16 cellular contexts compared by ENCODE assay signal in the genomic region with DNA sequence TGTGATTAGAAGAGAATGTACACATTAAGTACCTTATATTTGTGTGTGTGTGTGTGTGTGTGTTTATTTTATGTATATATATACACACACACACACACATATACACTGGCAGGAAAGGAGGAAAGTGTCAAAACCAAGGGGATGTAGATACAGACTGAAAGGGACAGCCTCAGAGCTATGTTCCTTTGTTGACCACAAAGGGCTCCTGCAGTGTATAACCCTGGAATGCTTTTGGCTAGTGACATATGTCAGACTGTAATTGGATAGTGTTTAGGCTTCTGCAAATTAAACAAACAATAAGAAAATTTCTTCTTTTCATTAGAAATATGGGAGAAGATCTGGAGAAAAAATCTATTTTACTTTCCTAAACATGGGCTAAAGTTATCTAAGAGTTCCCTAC. TPM values are rescaled to one million over a fixed set of nuclear protein-coding genes. Genes with fewer than 3 reads are reported as not detected.
DNase-seq lines count a peak whose midpoint lies in the region; ATAC-seq and TF ChIP-seq lines count a peak whose summit lies in the region.
"Had no signal": no experiment of that assay in that cellular context is flagged by ENCODE, and none has a peak within 500 bp of the region (broad histone marks: within the 10 kb centered on the region; RNA-seq: fewer than 3 reads in every experiment).

No MANE protein-coding gene starts in this region.

- TF ChIP-seq CTCF in WERI-Rb-1 (IDR thresholded peaks at IDR 0.05; ENCODE audit: low read depth, low read length) = no peak
- no peak for TF ChIP-seq CTCF in type B pancreatic cell (conservative IDR thresholded peaks at IDR 0.05)

- no peaks in the 10 kb centered on the region for H3K9me3 ChIP-seq in GM23248 (ENCODE audit: low read depth)
- no peaks in the 10 kb centered on the region for H3K9me3 ChIP-seq in SJCRH30 (replicated peaks)
- H3K9me3 ChIP-seq in WERI-Rb-1 (ENCODE audit: severe bottlenecking) = no peaks in the 10 kb centered on the region
- H3K9me3 ChIP-seq: BLaER1 treated with 17β-estradiol and CSF1 and Interleukin-3, amounts not matched to agents 10 nM and 100 nM; HAP-1; SJSA1 had no signal

- H2AFZ ChIP-seq in ACC112 (ENCODE audit: low read length, unreplicated experiment) (no peak overlapping the region), GM23248 (no peak overlapping the region)

- in situ Hi-C loops in GM23248 (cut with MboI) = no loop called here

- peak overlapping the region; percentile 25; the same call in 1 of the 2 replicates for H3K27ac ChIP-seq in ACC112 (ENCODE audit: low read depth, low read length)
- H3K27ac ChIP-seq in GM23248 = peak overlapping the region; percentile 43
- H3K27ac ChIP-seq in SJCRH30 = peak overlapping the region; percentile 98
- no peak overlapping the region for H3K27ac ChIP-seq in WERI-Rb-1
- H3K27ac ChIP-seq: BLaER1 treated with 17β-estradiol and CSF1 and Interleukin-3, amounts not matched to agents 10 nM and 100 nM; SJSA1 had no signal

- H3K36me3 ChIP-seq in ACC112 (ENCODE audit: insufficient read depth, low read length) (peaks cover 21% of the 10 kb centered on the region), GM23248 (ENCODE audit: low read depth) (peaks cover 19% of the 10 kb centered on the region), SJCRH30 (peaks cover 71% of the 10 kb centered on the region), WERI-Rb-1 (peaks cover 59% of the 10 kb centered on the region)

- H3K4me3 Mint-ChIP-seq in type B pancreatic cell = no peak overlapping the region
- no peak overlapping the region for H3K4me3 Mint-ChIP-seq in activated naive CD8-positive, alpha-beta T cell treated with anti-CD3 and anti-CD28 coated beads, Interleukin-2, amount 50 U/mL, for 24 hours

- H3K9ac ChIP-seq in GM23248 = 0 out of 2 replicates have a peak overlapping the region, but pooled peaks have one; percentile 16

- H3K9me2 ChIP-seq in GM23248 (ENCODE audit: insufficient read depth) = no peaks in the 10 kb centered on the region

- H3K4me3 ChIP-seq in ACC112 (ENCODE audit: low read depth, low read length) (no peak overlapping the region), GM23248 (no peak overlapping the region), SJCRH30 (no peak overlapping the region), WERI-Rb-1 (ENCODE audit: low read depth, low read length) (no peak overlapping the region)
- H3K4me3 ChIP-seq: BLaER1 treated with 17β-estradiol and CSF1 and Interleukin-3, amounts not matched to agents 10 nM and 100 nM; HAP-1; SJSA1 had no signal

- H3K79me2 ChIP-seq in ACC112 (ENCODE audit: control insufficient read depth, insufficient read depth, low read length, unreplicated experiment) = peaks cover 76% of the 10 kb centered on the region
- H3K79me2 ChIP-seq in GM23248 (ENCODE audit: insufficient read depth) = peaks cover 99% of the 10 kb centered on the region

- no peaks in the 10 kb centered on the region for H3K9me3 Mint-ChIP-seq in type B pancreatic cell
- H3K9me3 Mint-ChIP-seq in activated naive CD8-positive, alpha-beta T cell treated with anti-CD3 and anti-CD28 coated beads, Interleukin-2, amount 50 U/mL, for 24 hours = no peaks in the 10 kb centered on the region

- H3F3A ChIP-seq in GM23248 (ENCODE audit: insufficient read depth) = peaks cover 22% of the 10 kb centered on the region

- no peak for DNase-seq in GM23248
- peak; percentile 69 to 87 for DNase-seq in SJCRH30
- DNase-seq in myocyte (ENCODE audit: low read depth) = peak; percentile 44
- no peak for DNase-seq in WERI-Rb-1
- DNase-seq in type B pancreatic cell (ENCODE audit: extremely low spot score, unreplicated experiment) = no peak
- no peak for DNase-seq in cortex of kidney (lab: John Stamatoyannopoulos, UW)
- no peak for DNase-seq in activated naive CD8-positive, alpha-beta T cell treated with anti-CD3 and anti-CD28 coated beads, Interleukin-2, amount 50 U/mL, for 24 hours
- DNase-seq: DMS153, KBM-7, NCI-H1092 treated with DMSO at 0.1 percent for 48 hours, NCI-H187 had no signal

- H3K4me1 ChIP-seq in ACC112 (ENCODE audit: control insufficient read depth, insufficient read depth, low read length, unreplicated experiment) (peaks cover 29% of the 10 kb centered on the region), GM23248 (ENCODE audit: insufficient read depth) (peaks cover 21% of the 10 kb centered on the region), SJCRH30 (peaks cover 69% of the 10 kb centered on the region)
- H3K4me1 ChIP-seq: BLaER1 treated with 17β-estradiol and CSF1 and Interleukin-3, amounts not matched to agents 10 nM and 100 nM had no signal

- no peak for ATAC-seq in activated naive CD8-positive, alpha-beta T cell treated with anti-CD3 and anti-CD28 coated beads, Interleukin-2, amount 50 U/mL, for 24 hours

- no peaks in the 10 kb centered on the region for H3K27me3 Mint-ChIP-seq in type B pancreatic cell
- no peaks in the 10 kb centered on the region for H3K27me3 Mint-ChIP-seq in activated naive CD8-positive, alpha-beta T cell treated with anti-CD3 and anti-CD28 coated beads, Interleukin-2, amount 50 U/mL, for 24 hours

- H3K4me2 ChIP-seq in GM23248 (ENCODE audit: unreplicated experiment) = no peak overlapping the region
- H3K4me2 ChIP-seq: BLaER1 treated with 17β-estradiol and CSF1 and Interleukin-3, amounts not matched to agents 10 nM and 100 nM had no signal

- H3K4me1 Mint-ChIP-seq in type B pancreatic cell (ENCODE audit: unreplicated experiment) = no peaks in the 10 kb centered on the region
- peaks cover 8% of the 10 kb centered on the region for H3K4me1 Mint-ChIP-seq in activated naive CD8-positive, alpha-beta T cell treated with anti-CD3 and anti-CD28 coated beads, Interleukin-2, amount 50 U/mL, for 24 hours

- H3K27ac Mint-ChIP-seq in type B pancreatic cell = no peak overlapping the region
- H3K27ac Mint-ChIP-seq in activated naive CD8-positive, alpha-beta T cell treated with anti-CD3 and anti-CD28 coated beads, Interleukin-2, amount 50 U/mL, for 24 hours = no peak overlapping the region

- H4K20me1 ChIP-seq in GM23248 (ENCODE audit: insufficient read depth) = peaks cover 11% of the 10 kb centered on the region; the same call in 1 of the 2 replicates

- peaks cover 20% of the 10 kb centered on the region for H3K36me3 Mint-ChIP-seq in type B pancreatic cell
- H3K36me3 Mint-ChIP-seq in activated naive CD8-positive, alpha-beta T cell treated with anti-CD3 and anti-CD28 coated beads, Interleukin-2, amount 50 U/mL, for 24 hours (ENCODE audit: low read depth) = peaks cover 34% of the 10 kb centered on the region

- H3K27me3 ChIP-seq in ACC112 (ENCODE audit: insufficient read depth, low read length) (no peaks in the 10 kb centered on the region), GM23248 (replicated peaks; ENCODE audit: insufficient read depth) (no peaks in the 10 kb centered on the region), SJCRH30 (no peaks in the 10 kb centered on the region), WERI-Rb-1 (ENCODE audit: insufficient read depth, low read depth, severe bottlenecking) (no peaks in the 10 kb centered on the region)
- H3K27me3 ChIP-seq: BLaER1 treated with 17β-estradiol and CSF1 and Interleukin-3, amounts not matched to agents 10 nM and 100 nM; SJSA1 had no signal

RNA-seq across cellular contexts. Expression of gene GBF1, which starts 15.9 kb away (rescaled TPM):
- total RNA-seq in GM23248 (2014; rRNA removed; shearing (Covaris generic)) = 43.9 and 48.7 TPM in 2 replicates
- polyA plus RNA-seq in GM23248 (2016; fragmentation: Nextera tagmentation; extraction: Ambion mirVana) = 28.1 and 29.8 TPM in 2 replicates
- 124 and 131 TPM in 2 replicates for total RNA-seq in SJCRH30 (2014; rRNA removed; shearing (Covaris generic))
- total RNA-seq in myocyte = 62.8 and 63.6 TPM in 2 replicates
- 51.7 TPM for polyA plus RNA-seq in myocyte (2012)
- 48.7 and 61.9 TPM in 2 replicates for total RNA-seq in type B pancreatic cell (ENCODE audit: low replicate concordance)

RNA-seq across cellular contexts. Expression of gene PITX3, which starts 19.9 kb away (rescaled TPM):
- total RNA-seq in GM23248 (2014; rRNA removed; shearing (Covaris generic)) = not detected in 2 replicates
- not detected in 2 replicates for polyA plus RNA-seq in GM23248 (2016; fragmentation: Nextera tagmentation; extraction: Ambion mirVana)
- 105 and 111 TPM in 2 replicates for total RNA-seq in SJCRH30 (2014; rRNA removed; shearing (Covaris generic))
- total RNA-seq in myocyte (11.6 and 18.1 TPM in 2 replicates), type B pancreatic cell (ENCODE audit: low replicate concordance) (0.34 TPM in 1 of 2 replicates, not detected in the other)
- polyA plus RNA-seq in myocyte (2012) = 5.2 TPM
- total RNA-seq: M059J, SJSA1 had no signal

RNA-seq across cellular contexts. Expression of gene ELOVL3, which starts 35.1 kb away (rescaled TPM):
- 1.9 TPM in 1 of 2 replicates, not detected in the other for total RNA-seq in GM23248 (2014; rRNA removed; shearing (Covaris generic))
- polyA plus RNA-seq in GM23248 (2016; fragmentation: Nextera tagmentation; extraction: Ambion mirVana) = 1.4 and 1.9 TPM in 2 replicates
- 0.42 and 0.53 TPM in 2 replicates for total RNA-seq in SJCRH30 (2014; rRNA removed; shearing (Covaris generic))
- 5.0 and 5.6 TPM in 2 replicates for total RNA-seq in myocyte
- polyA plus RNA-seq in myocyte (2012) = 1.3 TPM
- total RNA-seq in type B pancreatic cell (ENCODE audit: low replicate concordance) = 0.22 TPM in 1 of 2 replicates, not detected in the other
- total RNA-seq: SJSA1 had no signal

Comparison
In these comparisons a context has a peak if more than half of its experiments do, and no peak if none do; other contexts are left out.
1. DNase-seq: peak in SJCRH30 (2 of 2) and myocyte (single experiment); none in GM23248 (single experiment), WERI-Rb-1 (single experiment), type B pancreatic cell (single experiment), cortex of kidney (single experiment) and activated naive CD8-positive, alpha-beta T cell treated with anti-CD3 and anti-CD28 coated beads, Interleukin-2, amount 50 U/mL, for 24 hours (single experiment).